In genomic region chr7:123674399-123675091, GRCh38 we compare ENCODE assay signal across 13 cellular contexts. TPM values are rescaled to one million over a fixed set of nuclear protein-coding genes. Genes with fewer than 3 reads are reported as not detected.
DNase-seq lines count a peak whose midpoint lies in the region; TF ChIP-seq lines count a peak whose summit lies in the region.
"Had no signal": no experiment of that assay in that cellular context is flagged by ENCODE, and none has a peak within 500 bp of the region (broad histone marks: within the 10 kb centered on the region; RNA-seq: fewer than 3 reads in every experiment).

No MANE protein-coding gene starts in this region.

- intact Hi-C loops in mammary epithelial cell (cut with micrococcal nuclease) = loop anchor here (2.0 kb wide), 3 partner anchors 28 to 94 kb away; no protein-coding TSS in a partner anchor
- intact Hi-C loops in tibial artery (cut with DNase I; ENCODE audit: low total_unique reads) = no loop called here

- H3K9ac ChIP-seq in mammary epithelial cell (ENCODE audit: insufficient read depth, low read length) (no peak overlapping the region), skeletal muscle tissue (ENCODE audit: low read depth in 1 of 3, low read length in 3 of 3) (peak overlapping the region in 2 of 3 donors; percentile 25 to 28)

- in situ Hi-C loops in mammary epithelial cell (cut with MboI; ENCODE audit: low sequenced_read_pairs in 2 of 2) = no loop called here

- POLR2A ChIA-PET in HEK293T (lab: Yijun Ruan, JAX) = no interaction called here

- H3K79me2 ChIP-seq in mammary epithelial cell (ENCODE audit: insufficient read depth, low read length) = no peaks in the 10 kb centered on the region

- no peaks in the 10 kb centered on the region for H3K27me3 ChIP-seq in mammary epithelial cell (ENCODE audit: insufficient read depth, low read length)
- H3K27me3 ChIP-seq in skeletal muscle tissue (ENCODE audit: control insufficient read depth in 3 of 3, insufficient read depth in 3 of 3, low read length in 3 of 3) = no peaks in the 10 kb centered on the region
- no peaks in the 10 kb centered on the region for H3K27me3 ChIP-seq in tibial artery

- peak overlapping the region; percentile 84 for H3K27ac ChIP-seq in mammary epithelial cell (ENCODE audit: insufficient read depth, low read depth, low read length)
- H3K27ac ChIP-seq in skeletal muscle tissue (ENCODE audit: low read depth, low read length) = peak overlapping the region; percentile 69
- H3K27ac ChIP-seq in tibial artery = no peak overlapping the region

- TF ChIP-seq CTCF in mammary epithelial cell (conservative IDR thresholded peaks at IDR 0.05 in 1 of 2, IDR thresholded peaks at IDR 0.05 in 1 of 2; ENCODE audit: extremely low read depth in 1 of 2, insufficient read depth in 1 of 2, low read depth in 1 of 2, low read length in 2 of 2) (no peak), tibial artery (IDR thresholded peaks at IDR 0.05) (no peak)

- H3K4me2 ChIP-seq in mammary epithelial cell (ENCODE audit: insufficient read depth, low read depth, low read length) = peak overlapping the region; percentile 58

- H2AFZ ChIP-seq in mammary epithelial cell (ENCODE audit: low read depth, low read length) = no peak overlapping the region

- peak overlapping the region in 1 of 3 experiments; percentile 22 for H3K4me3 ChIP-seq in mammary epithelial cell (replicated peaks in 1 of 3; ENCODE audit: insufficient read depth in 1 of 3, low read depth in 2 of 3, low read length in 3 of 3)
- H3K4me3 ChIP-seq in skeletal muscle tissue (ENCODE audit: low read length in 3 of 3) = peak overlapping the region in 1 of 3 donors; percentile 7
- no peak overlapping the region for H3K4me3 ChIP-seq in tibial artery

- CTCF ChIA-PET in HEK293T (lab: Yijun Ruan, JAX) (interaction anchor here (0.6 to 1.0 kb wide), 3 partner anchors 8 to 74 kb away, joined by 3 to 4 read pairs (median 3); no protein-coding TSS in a partner anchor), mammary epithelial cell (lab: Charles Lee; ENCODE audit: low non-redundant PET) (interaction anchor here (0.6 to 0.8 kb wide), 4 partner anchors 124 to 1416 kb away, joined by 3 to 7 read pairs (median 4); no protein-coding TSS in a partner anchor)

- H3K4me1 ChIP-seq in mammary epithelial cell (ENCODE audit: insufficient read depth, low read length) (peaks cover 27% of the 10 kb centered on the region), skeletal muscle tissue (ENCODE audit: control insufficient read depth in 3 of 3, insufficient read depth in 3 of 3, low read length in 3 of 3) (peaks cover 11 to 46% (median 31%) of the 10 kb centered on the region in 3 donors), tibial artery (peaks cover 0 to 15% (median 0%) of the 10 kb centered on the region in 4 donors)

- H4K20me1 ChIP-seq in mammary epithelial cell (ENCODE audit: insufficient read depth, low read length) = no peaks in the 10 kb centered on the region

- no peak for DNase-seq in HEK293T (ENCODE audit: extremely low spot score)
- DNase-seq in mammary epithelial cell = peak; percentile 82
- DNase-seq in iris pigment epithelial cell (ENCODE audit: low read depth) = peak; percentile 38
- no peak for DNase-seq in activated naive CD4-positive, alpha-beta T cell treated with anti-CD3 and anti-CD28 coated beads, Interleukin-2, amount 50 U/mL, for 16 hours
- no peak for DNase-seq in tibial artery
- DNase-seq in KG1 (lab: John Stamatoyannopoulos, UW) = no peak
- DNase-seq: activated B cell treated with CpG ODN at 0.5 μM for 24 hours; effector CD8-positive, alpha-beta T cell; hippocampal formation; MM.1S; NCI-H2107 had no signal

- H3K36me3 ChIP-seq in mammary epithelial cell (ENCODE audit: insufficient read depth, low read length) (no peaks in the 10 kb centered on the region), skeletal muscle tissue (ENCODE audit: control insufficient read depth in 3 of 3, insufficient read depth in 3 of 3, low read length in 3 of 3) (no peaks in the 10 kb centered on the region), tibial artery (peaks cover 0 to 2% (median under 1%) of the 10 kb centered on the region in 3 donors)

- BruUV-seq in mammary epithelial cell (replicated peaks; lab: Mats Ljungman, UMichigan) = TSS peak; percentile 10

- dilution Hi-C loops in mammary epithelial cell (cut with HindIII; ENCODE audit: low sequenced_read_pairs) = no loop called here

- 0% methylated on average over 2 of the region's 2 CpGs for WGBS in mammary epithelial cell (ENCODE audit: low coverage, missing lambda C conversion rate)

- H3K9me3 ChIP-seq in mammary epithelial cell (replicated peaks; ENCODE audit: insufficient read depth, low read length) (no peaks in the 10 kb centered on the region), skeletal muscle tissue (ENCODE audit: control insufficient read depth in 3 of 3, low read length in 3 of 3) (no peaks in the 10 kb centered on the region), tibial artery (no peaks in the 10 kb centered on the region)

TF ChIP-seq in HEK293T, 16 proteins besides CTCF, POLR2A, EP300 and RAD21:
- no peak for TF ChIP-seq FOXA1 (IDR thresholded peaks at IDR 0.05)
- TF ChIP-seq PKNOX1 (IDR thresholded peaks at IDR 0.05) = 0 out of 2 replicates have a peak, but pooled peaks have one; percentile 16

RNA-seq across cellular contexts. Expression of gene LMOD2, which starts 18.9 kb away (rescaled TPM):
- total RNA-seq in mammary epithelial cell (not detected), skeletal muscle tissue (34.4 TPM)
- polyA plus RNA-seq in mammary epithelial cell = not detected
- not detected for polyA minus RNA-seq in mammary epithelial cell
- total RNA-seq: activated B cell treated with CpG ODN at 0.5 μM for 24 hours, renal cortical epithelial cell had no signal

Comparison
In these comparisons a context has a peak if more than half of its experiments do, and no peak if none do; other contexts are left out.
1. DNase-seq: peak in mammary epithelial cell (single experiment) and iris pigment epithelial cell (single experiment); none in HEK293T (single experiment), activated naive CD4-positive, alpha-beta T cell treated with anti-CD3 and anti-CD28 coated beads, Interleukin-2, amount 50 U/mL, for 16 hours (single experiment), tibial artery (0 of 2) and KG1 (single experiment).
2. H3K27ac ChIP-seq: peak in mammary epithelial cell (single experiment) and skeletal muscle tissue (single experiment); none in tibial artery (0 of 2).
3. RNA of gene LMOD2, which starts 18.9 kb away (total RNA-seq): 34.4 TPM in skeletal muscle tissue (single experiment); not detected in mammary epithelial cell; every median in the first group is over 10 times any median in the second.